ENCODE assay signal across 2 cellular contexts in the genomic region with DNA sequence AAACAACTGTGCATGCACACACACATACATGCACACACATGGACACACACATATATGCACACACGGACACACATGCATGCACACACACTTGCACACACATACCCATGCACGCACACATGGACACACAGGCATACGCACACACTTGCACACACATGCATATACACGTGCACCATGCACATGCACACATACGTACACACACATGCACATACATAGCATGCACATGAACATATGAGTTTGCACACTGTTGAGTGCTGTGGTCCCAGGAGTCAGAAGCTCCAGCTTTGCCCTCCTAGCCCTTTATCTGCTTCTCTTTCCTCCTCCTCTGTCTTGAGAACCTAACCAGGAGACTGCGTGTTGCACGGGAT.
TF ChIP-seq lines count a peak whose summit lies in the region.

No MANE protein-coding gene starts in this region.

TF ChIP-seq in SK-N-SH, 30 proteins besides CTCF, POLR2A, EP300 and RAD21:
- TF ChIP-seq, protein P1, sequence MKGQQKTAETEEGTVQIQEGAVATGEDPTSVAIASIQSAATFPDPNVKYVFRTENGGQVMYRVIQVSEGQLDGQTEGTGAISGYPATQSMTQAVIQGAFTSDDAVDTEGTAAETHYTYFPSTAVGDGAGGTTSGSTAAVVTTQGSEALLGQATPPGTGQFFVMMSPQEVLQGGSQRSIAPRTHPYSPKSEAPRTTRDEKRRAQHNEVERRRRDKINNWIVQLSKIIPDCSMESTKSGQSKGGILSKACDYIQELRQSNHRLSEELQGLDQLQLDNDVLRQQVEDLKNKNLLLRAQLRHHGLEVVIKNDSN (IDR thresholded peaks at IDR 0.05; ENCODE audit: borderline replicate concordance, low read depth), result no peak
- TF ChIP-seq GATA2 (CRISPR knock-in tag; IDR thresholded peaks at IDR 0.05), result peak; percentile 5; the same call in 1 of the 2 replicates

TF ChIP-seq in WTC11, 78 proteins besides CTCF, POLR2A, EP300 and RAD21 (continued from another document):
- TF ChIP-seq, protein P2, sequence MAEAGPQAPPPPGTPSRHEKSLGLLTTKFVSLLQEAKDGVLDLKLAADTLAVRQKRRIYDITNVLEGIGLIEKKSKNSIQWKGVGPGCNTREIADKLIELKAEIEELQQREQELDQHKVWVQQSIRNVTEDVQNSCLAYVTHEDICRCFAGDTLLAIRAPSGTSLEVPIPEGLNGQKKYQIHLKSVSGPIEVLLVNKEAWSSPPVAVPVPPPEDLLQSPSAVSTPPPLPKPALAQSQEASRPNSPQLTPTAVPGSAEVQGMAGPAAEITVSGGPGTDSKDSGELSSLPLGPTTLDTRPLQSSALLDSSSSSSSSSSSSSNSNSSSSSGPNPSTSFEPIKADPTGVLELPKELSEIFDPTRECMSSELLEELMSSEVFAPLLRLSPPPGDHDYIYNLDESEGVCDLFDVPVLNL (CRISPR knock-in tag; IDR thresholded peaks at IDR 0.05; ENCODE audit: borderline replicate concordance, low read depth), result no peak
- TF ChIP-seq CREB1 (CRISPR knock-in tag; IDR thresholded peaks at IDR 0.05) (no peak), NFE2L1 (CRISPR knock-in tag; IDR thresholded peaks at IDR 0.05) (no peak), GTF2I (CRISPR knock-in tag; conservative IDR thresholded peaks at IDR 0.05) (no peak), JAZF1 (CRISPR knock-in tag; IDR thresholded peaks at IDR 0.05) (no peak), OVOL2 (CRISPR knock-in tag; IDR thresholded peaks at IDR 0.05; ENCODE audit: borderline replicate concordance) (no peak), ATF1 (CRISPR knock-in tag; IDR thresholded peaks at IDR 0.05) (no peak), ZNF396 (CRISPR knock-in tag; IDR thresholded peaks at IDR 0.05; ENCODE audit: borderline replicate concordance) (no peak)
- TF ChIP-seq, protein P3, sequence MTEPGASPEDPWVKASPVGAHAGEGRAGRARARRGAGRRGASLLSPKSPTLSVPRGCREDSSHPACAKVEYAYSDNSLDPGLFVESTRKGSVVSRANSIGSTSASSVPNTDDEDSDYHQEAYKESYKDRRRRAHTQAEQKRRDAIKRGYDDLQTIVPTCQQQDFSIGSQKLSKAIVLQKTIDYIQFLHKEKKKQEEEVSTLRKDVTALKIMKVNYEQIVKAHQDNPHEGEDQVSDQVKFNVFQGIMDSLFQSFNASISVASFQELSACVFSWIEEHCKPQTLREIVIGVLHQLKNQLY (CRISPR knock-in tag; IDR thresholded peaks at IDR 0.05), result no peak
- TF ChIP-seq, protein P4, sequence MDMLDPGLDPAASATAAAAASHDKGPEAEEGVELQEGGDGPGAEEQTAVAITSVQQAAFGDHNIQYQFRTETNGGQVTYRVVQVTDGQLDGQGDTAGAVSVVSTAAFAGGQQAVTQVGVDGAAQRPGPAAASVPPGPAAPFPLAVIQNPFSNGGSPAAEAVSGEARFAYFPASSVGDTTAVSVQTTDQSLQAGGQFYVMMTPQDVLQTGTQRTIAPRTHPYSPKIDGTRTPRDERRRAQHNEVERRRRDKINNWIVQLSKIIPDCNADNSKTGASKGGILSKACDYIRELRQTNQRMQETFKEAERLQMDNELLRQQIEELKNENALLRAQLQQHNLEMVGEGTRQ (CRISPR knock-in tag; IDR thresholded peaks at IDR 0.05), result no peak
